In genomic region chr19:41959056-41960053, GRCh38 we compare ENCODE assay signal across 1 cellular context.
TF ChIP-seq lines count a peak whose summit lies in the region.

RABAC1 (minus strand) TSS chr19:41959321; CDS start chr19:41959292, 29 bp downstream.

TF ChIP-seq in K562, 482 proteins besides CTCF, POLR2A, EP300 and RAD21 (continued from another document and continues in another):
- TF ChIP-seq MNT (conservative IDR thresholded peaks at IDR 0.05) (peak in 1 of 2 experiments; percentile 68; a peak in 2 of 4 replicates), SMARCB1 (IDR thresholded peaks at IDR 0.05; ENCODE audit: insufficient read length, low read depth) (no peak), CC2D1A (IDR thresholded peaks at IDR 0.05) (no peak), ZNF143 (CRISPR knock-in tag; IDR thresholded peaks at IDR 0.05) (peak; percentile 96), PHF20 (IDR thresholded peaks at IDR 0.05; ENCODE audit: partially characterized antibody) (no peak), ZNF644 (tag; IDR thresholded peaks at IDR 0.05; ENCODE audit: low read depth) (peak; percentile 89; the same call in 1 of the 2 replicates), HDAC6 (IDR thresholded peaks at IDR 0.05; ENCODE audit: low read depth, low read length) (no peak), PRDM10 (IDR thresholded peaks at IDR 0.05; ENCODE audit: partially characterized antibody) (no peak), RBM25 (IDR thresholded peaks at IDR 0.05; ENCODE audit: low read depth, low read length, severe bottlenecking) (no peak), BHLHE40 (IDR thresholded peaks at IDR 0.05; ENCODE audit: low read length) (peak; percentile 70), ZNF217 (CRISPR knock-in tag; IDR thresholded peaks at IDR 0.05) (no peak), STAT6 (CRISPR knock-in tag; IDR thresholded peaks at IDR 0.05) (no peak), UBTF (IDR thresholded peaks at IDR 0.05; ENCODE audit: borderline replicate concordance in 1 of 2, low read depth in 2 of 2, low read length in 2 of 2) (no peak), ZBTB8A (IDR thresholded peaks at IDR 0.05; ENCODE audit: partially characterized antibody) (no peak), TFAP4 (CRISPR knock-in tag; IDR thresholded peaks at IDR 0.05; ENCODE audit: borderline replicate concordance) (peak; percentile 94), ID3 (CRISPR knock-in tag; IDR thresholded peaks at IDR 0.05) (no peak), ID3 (tag; IDR thresholded peaks at IDR 0.05) (no peak), ZC3H11A (IDR thresholded peaks at IDR 0.05; ENCODE audit: low read depth, low read length) (no peak), EZH2 (IDR thresholded peaks at IDR 0.05; ENCODE audit: borderline replicate concordance, low read depth, low read length) (no peak), GATAD2B (IDR thresholded peaks at IDR 0.05; ENCODE audit: borderline replicate concordance) (no peak), CEBPB (tag; IDR thresholded peaks at IDR 0.05) (no peak), SP1 (CRISPR knock-in tag; IDR thresholded peaks at IDR 0.05) (peak; percentile 47; the same call in 1 of the 2 replicates), ZNF707 (CRISPR knock-in tag; conservative IDR thresholded peaks at IDR 0.05) (no peak), DNMT1 (IDR thresholded peaks at IDR 0.05) (no peak), NR2F6 (CRISPR knock-in tag; IDR thresholded peaks at IDR 0.05) (no peak), MAFK (IDR thresholded peaks at IDR 0.05; ENCODE audit: low read length) (no peak), PCBP2 (IDR thresholded peaks at IDR 0.05; ENCODE audit: low read depth, low read length, poor library complexity, severe bottlenecking) (no peak), HNRNPK (IDR thresholded peaks at IDR 0.05; ENCODE audit: low read depth, low read length, poor library complexity, severe bottlenecking) (no peak), CTCFL (IDR thresholded peaks at IDR 0.05; ENCODE audit: borderline replicate concordance, insufficient read depth, low read depth, low read length, poor library complexity, severe bottlenecking) (peak; percentile 13), ZNF121 (CRISPR knock-in tag; conservative IDR thresholded peaks at IDR 0.05) (peak; percentile 53), ZNF778 (CRISPR knock-in tag; IDR thresholded peaks at IDR 0.05) (no peak), SREBF1 (IDR thresholded peaks at IDR 0.05; ENCODE audit: borderline replicate concordance, low read depth, low read length) (no peak), PYGO2 (tag; IDR thresholded peaks at IDR 0.05) (no peak), MEIS2 (IDR thresholded peaks at IDR 0.05; ENCODE audit: partially characterized antibody) (no peak), DMBX1 (CRISPR knock-in tag; IDR thresholded peaks at IDR 0.05; ENCODE audit: borderline replicate concordance) (no peak), YBX1 (IDR thresholded peaks at IDR 0.05) (no peak), TFE3 (CRISPR knock-in tag; IDR thresholded peaks at IDR 0.05) (no peak), GTF2B (IDR thresholded peaks at IDR 0.05; ENCODE audit: extremely low read depth, insufficient read length) (no peak), ARID4B (CRISPR knock-in tag; IDR thresholded peaks at IDR 0.05) (no peak)
